Comparison of ENCODE assay signal across 19 cellular contexts in genomic region chr12:73452672-73453469, GRCh38.
DNase-seq lines count a peak whose midpoint lies in the region; ATAC-seq and TF ChIP-seq lines count a peak whose summit lies in the region.
"Had no signal": no experiment of that assay in that cellular context is flagged by ENCODE, and none has a peak within 500 bp of the region (broad histone marks: within the 10 kb centered on the region; RNA-seq: fewer than 3 reads in every experiment).

No MANE protein-coding gene starts in this region.

- H4K20me1 ChIP-seq in OCI-LY3 (ENCODE audit: insufficient read depth, low read length) = no peaks in the 10 kb centered on the region

- TF ChIP-seq CTCF in OCI-LY3 (IDR thresholded peaks at IDR 0.05; ENCODE audit: low read depth, low read length) = no peak
- no peak for TF ChIP-seq CTCF in lower lobe of right lung (IDR thresholded peaks at IDR 0.05)
- no peak for TF ChIP-seq CTCF in stomach (IDR thresholded peaks at IDR 0.05)

- ATAC-seq in GM18499 (IDR thresholded peaks at IDR 0.05; ENCODE audit: insufficient read depth, unreplicated experiment) = peak; percentile 55
- ATAC-seq in GM21381 (IDR thresholded peaks at IDR 0.05; ENCODE audit: unreplicated experiment) = peak; percentile 68
- ATAC-seq in HG02981 (IDR thresholded peaks at IDR 0.05; ENCODE audit: unreplicated experiment) = peak; percentile 65
- no peak for ATAC-seq in lower lobe of right lung
- ATAC-seq in HG02970 (IDR thresholded peaks at IDR 0.05; ENCODE audit: low FRiP score, unreplicated experiment) = no peak
- ATAC-seq: Right ventricle myocardium inferior; stimulated activated naive B cell treated with anti-CD40 and anti-IgM and Interleukin-4, amounts not matched to agents 10 μg/mL and 1 μg/mL and 100 μg/mL, for 72 hours had no signal

- no peak overlapping the region for H3K9ac ChIP-seq in OCI-LY3 (ENCODE audit: low read length)

- H3K27ac ChIP-seq in OCI-LY3 (ENCODE audit: low read length) (no peak overlapping the region), lower lobe of right lung (no peak overlapping the region), stomach (no peak overlapping the region)
- H3K27ac ChIP-seq: left ventricle myocardium inferior, upper lobe of left lung had no signal

- WGBS in stomach, 5 donors = 71 to 83% (median 77%) methylated on average over 3 of the region's 3 CpGs

- no peaks in the 10 kb centered on the region for H3K79me2 ChIP-seq in OCI-LY3 (ENCODE audit: low read length)

- H3K9me3 ChIP-seq in OCI-LY3 (ENCODE audit: insufficient read depth, low read length) (no peaks in the 10 kb centered on the region), lower lobe of right lung (no peaks in the 10 kb centered on the region), stomach (no peaks in the 10 kb centered on the region)
- H3K9me3 ChIP-seq: Caco-2, left ventricle myocardium inferior, upper lobe of left lung had no signal

- peak overlapping the region; percentile 14; the same call in 1 of the 2 replicates for H3K4me2 ChIP-seq in OCI-LY3 (ENCODE audit: low read length)

- H2AFZ ChIP-seq in OCI-LY3 (ENCODE audit: low read depth, low read length) = no peak overlapping the region

- no peaks in the 10 kb centered on the region for H3K4me1 ChIP-seq in OCI-LY3 (ENCODE audit: low read length)
- no peaks in the 10 kb centered on the region for H3K4me1 ChIP-seq in lower lobe of right lung
- no peaks in the 10 kb centered on the region for H3K4me1 ChIP-seq in stomach
- H3K4me1 ChIP-seq: Caco-2, left ventricle myocardium inferior, upper lobe of left lung had no signal

- no peaks in the 10 kb centered on the region for H3K27me3 ChIP-seq in OCI-LY3 (ENCODE audit: low read depth, low read length)
- no peaks in the 10 kb centered on the region for H3K27me3 ChIP-seq in lower lobe of right lung (ENCODE audit: low read depth)
- no peaks in the 10 kb centered on the region for H3K27me3 ChIP-seq in stomach
- H3K27me3 ChIP-seq: upper lobe of left lung had no signal

- no peak for TF ChIP-seq POLR2A in stomach (IDR thresholded peaks at IDR 0.05)

- DNase-seq in lower lobe of right lung (no peak), stomach (no peak), activated gamma-delta T cell treated with Interleukin-2 at 50 U/mL for 16 hours (no peak)
- DNase-seq: activated B cell treated with CpG ODN at 0.5 μM for 24 hours; anterior cingulate cortex; Caco-2; left ventricle myocardium inferior; NCI-H1417; NK-92 treated with Interleukin-12 subunit alpha and Interleukin-12 subunit beta, amount 100 ng/mL, for 24 hours; small intestine; stimulated activated naive B cell treated with anti-CD40 and anti-IgM and Interleukin-4, amounts not matched to agents 10 μg/mL and 1 μg/mL and 100 μg/mL, for 72 hours; T-helper 2 cell; upper lobe of left lung had no signal

- intact Hi-C loops in lower lobe of right lung (cut with DNase I) = no loop called here
- intact Hi-C loops in stomach (cut with DNase I; ENCODE audit: low total_unique reads) = no loop called here

- no peak for TF ChIP-seq EP300 in stomach (IDR thresholded peaks at IDR 0.05)

- H3K4me3 ChIP-seq in OCI-LY3 (ENCODE audit: low read length) (no peak overlapping the region), lower lobe of right lung (no peak overlapping the region), stomach (no peak overlapping the region)
- H3K4me3 ChIP-seq: left ventricle myocardium inferior, upper lobe of left lung had no signal

- H3K36me3 ChIP-seq in OCI-LY3 (replicated peaks; ENCODE audit: low read depth, low read length) (no peaks in the 10 kb centered on the region), lower lobe of right lung (no peaks in the 10 kb centered on the region), stomach (no peaks in the 10 kb centered on the region)
- H3K36me3 ChIP-seq: left ventricle myocardium inferior, upper lobe of left lung had no signal

Comparison
In these comparisons a context has a peak if more than half of its experiments do, and no peak if none do; other contexts are left out.
1. ATAC-seq: peak in GM18499 (single experiment), GM21381 (single experiment) and HG02981 (single experiment); none in lower lobe of right lung (0 of 2) and HG02970 (single experiment).